In genomic region chr3:49609314-49609713, GRCh38 we compare ENCODE assay signal across 20 cellular contexts. TPM values are rescaled to one million over a fixed set of nuclear protein-coding genes. Genes with fewer than 3 reads are reported as not detected.
DNase-seq lines count a peak whose midpoint lies in the region; TF ChIP-seq lines count a peak whose summit lies in the region.
"Had no signal": no experiment of that assay in that cellular context is flagged by ENCODE, and none has a peak within 500 bp of the region (broad histone marks: within the 10 kb centered on the region; RNA-seq: fewer than 3 reads in every experiment).

No MANE protein-coding gene starts in this region.

- WGBS in stomach, 5 donors, result 80 to 84% (median 82%) methylated on average over 5 of the region's 5 CpGs

- peaks cover 0 to 9% of the 10 kb centered on the region in 2 donors for H3K4me1 ChIP-seq in right atrium auricular region
- H3K4me1 ChIP-seq in left ventricle myocardium inferior, result peaks cover 18% of the 10 kb centered on the region
- peaks cover 0 to 12% (median 5%) of the 10 kb centered on the region in 4 donors for H3K4me1 ChIP-seq in stomach
- H3K4me1 ChIP-seq: A549; BLaER1 treated with 17β-estradiol and CSF1 and Interleukin-3, amounts not matched to agents 10 nM and 100 nM had no signal

- TF ChIP-seq EP300 in stomach (IDR thresholded peaks at IDR 0.05), result no peak

- H3K4me1 Mint-ChIP-seq in glutamatergic neuron (ENCODE audit: low read depth, unreplicated experiment), result peaks cover 18% of the 10 kb centered on the region
- H3K4me1 Mint-ChIP-seq: H9 had no signal

- H3K36me3 Mint-ChIP-seq in glutamatergic neuron (ENCODE audit: unreplicated experiment), result peaks cover 12% of the 10 kb centered on the region

- H3K4me3 ChIP-seq in right atrium auricular region (no peak overlapping the region), left ventricle myocardium inferior (no peak overlapping the region), stomach (no peak overlapping the region)
- H3K4me3 ChIP-seq: A549; BLaER1 treated with 17β-estradiol and CSF1 and Interleukin-3, amounts not matched to agents 10 nM and 100 nM; GM23248 had no signal

- DNase-seq in right atrium auricular region (ENCODE audit: low spot score) (peak; percentile 9), left ventricle myocardium inferior (no peak), glutamatergic neuron (no peak), stomach (peak; percentile 3), NCI-H2107 treated with DMSO at 0.1 percent for 48 hours (lab: John Stamatoyannopoulos, UW; ENCODE audit: unreplicated experiment) (no peak), GM20000 (ENCODE audit: low spot score) (no peak), MV-4-11 (lab: John Stamatoyannopoulos, UW) (no peak)
- DNase-seq: AML-193; CD4-positive, alpha-beta T cell; DND-41; GM23248; H9; Karpas-422; NCI-H1105; NCI-H1436 treated with DMSO at 0.1 percent for 48 hours; NCI-H187 treated with DMSO at 0.1 percent for 48 hours; NCI-H524; NCI-H748 treated with DMSO at 0.1 percent for 48 hours had no signal

- peaks cover 9% of the 10 kb centered on the region for H3K9me3 Mint-ChIP-seq in glutamatergic neuron (ENCODE audit: unreplicated experiment)

- peak overlapping the region; percentile 69 for H3K4me3 Mint-ChIP-seq in glutamatergic neuron (ENCODE audit: unreplicated experiment)
- H3K4me3 Mint-ChIP-seq: CD4-positive, alpha-beta T cell; H9 had no signal

- no peak for TF ChIP-seq POLR2A in stomach (IDR thresholded peaks at IDR 0.05)

- peak overlapping the region; percentile 64 for H3K27ac Mint-ChIP-seq in glutamatergic neuron (ENCODE audit: unreplicated experiment)
- H3K27ac Mint-ChIP-seq: CD4-positive, alpha-beta T cell had no signal

- TF ChIP-seq CTCF in right atrium auricular region (IDR thresholded peaks at IDR 0.05) (no peak), left ventricle myocardium inferior (IDR thresholded peaks at IDR 0.05; ENCODE audit: borderline replicate concordance) (no peak), glutamatergic neuron (IDR thresholded peaks at IDR 0.05; ENCODE audit: partially characterized antibody, unreplicated experiment) (no peak), stomach (IDR thresholded peaks at IDR 0.05) (no peak), GM20000 (IDR thresholded peaks at IDR 0.05; ENCODE audit: extremely low read depth, missing control alignments) (no peak)

- H3K27me3 Mint-ChIP-seq in glutamatergic neuron (ENCODE audit: unreplicated experiment), result no peaks in the 10 kb centered on the region
- H3K27me3 Mint-ChIP-seq: CD4-positive, alpha-beta T cell had no signal

- H3K9me3 ChIP-seq in right atrium auricular region (no peaks in the 10 kb centered on the region), left ventricle myocardium inferior (replicated peaks) (peaks cover 8% of the 10 kb centered on the region), stomach (peaks cover 0 to 3% (median 0%) of the 10 kb centered on the region in 4 donors)
- H3K9me3 ChIP-seq: A549 had no signal

- intact Hi-C loops in left ventricle myocardium inferior (cut with micrococcal nuclease), result no loop called here
- intact Hi-C loops in stomach (cut with DNase I; ENCODE audit: low total_unique reads), result no loop called here

- H3K27ac ChIP-seq in right atrium auricular region (no peak overlapping the region), left ventricle myocardium inferior (replicated peaks) (no peak overlapping the region), stomach (peak overlapping the region in 1 of 5 donors; percentile 43)
- H3K27ac ChIP-seq: A549; BLaER1 treated with 17β-estradiol and CSF1 and Interleukin-3, amounts not matched to agents 10 nM and 100 nM; GM23248 had no signal

- H3K27me3 ChIP-seq in right atrium auricular region (no peaks in the 10 kb centered on the region), left ventricle myocardium inferior (ENCODE audit: low read depth) (no peaks in the 10 kb centered on the region), stomach (no peaks in the 10 kb centered on the region)
- H3K27me3 ChIP-seq: BLaER1 treated with 17β-estradiol and CSF1 and Interleukin-3, amounts not matched to agents 10 nM and 100 nM had no signal

- H3K36me3 ChIP-seq in right atrium auricular region, result no peaks in the 10 kb centered on the region
- H3K36me3 ChIP-seq in left ventricle myocardium inferior, result no peaks in the 10 kb centered on the region
- no peaks in the 10 kb centered on the region for H3K36me3 ChIP-seq in stomach
- H3K36me3 ChIP-seq: BLaER1 treated with 17β-estradiol and CSF1 and Interleukin-3, amounts not matched to agents 10 nM and 100 nM had no signal

RNA-seq across cellular contexts. Expression of gene BSN, which starts 55.0 kb away (rescaled TPM):
- total RNA-seq in right atrium auricular region, result under 1 TPM; 0.41 to 0.63 TPM
- 0.55 TPM for total RNA-seq in left ventricle myocardium inferior
- total RNA-seq in glutamatergic neuron (ENCODE audit: unreplicated experiment), result 46.9 TPM
- 1 to 10 TPM in 3 of 5 donors, under 1 TPM in 1, not detected in 1; 0.37 to 4.5 (median 1.5) TPM for total RNA-seq in stomach
- under 1 TPM in 2 of 3 donors, not detected in 1; 0.03 to 0.06 TPM for polyA plus RNA-seq in stomach

Comparison
In these comparisons a context has a peak if more than half of its experiments do, and no peak if none do; other contexts are left out.
1. DNase-seq: peak in right atrium auricular region (single experiment) and stomach (single experiment); none in left ventricle myocardium inferior (single experiment), glutamatergic neuron (single experiment), NCI-H2107 treated with DMSO at 0.1 percent for 48 hours (single experiment), GM20000 (single experiment) and MV-4-11 (single experiment).